8 cellular contexts compared by ENCODE assay signal in genomic region chr1:203861379-203862184, GRCh38. TPM values are rescaled to one million over a fixed set of nuclear protein-coding genes. Genes with fewer than 3 reads are reported as not detected.
DNase-seq lines count a peak whose midpoint lies in the region; ATAC-seq and TF ChIP-seq lines count a peak whose summit lies in the region.

TSS of gene SNRPE (plus strand) at chr1:203861599. CDS start at chr1:203861660, 61 bp downstream.

- CTCF ChIA-PET in RWPE1 (lab: Yijun Ruan, JAX), result interaction anchor here (0.6 to 3.7 kb wide), 22 partner anchors 10 to 553 kb away, joined by 3 to 27 read pairs (median 4); partner anchors contain the start of gene GOLT1A

- peaks cover 11% of the 10 kb centered on the region for H3K4me1 Mint-ChIP-seq in activated T-helper 17 cell treated with anti-CD3 and anti-CD28 coated beads, Interleukin-2, amount 50 U/mL, for 72 hours
- peaks cover 20 to 25% of the 10 kb centered on the region in 2 donors for H3K4me1 Mint-ChIP-seq in natural killer cell

- peak; percentile 97 for ATAC-seq in activated T-helper 17 cell treated with anti-CD3 and anti-CD28 coated beads, Interleukin-2, amount 50 U/mL, for 72 hours (replicated peaks)
- ATAC-seq in natural killer cell, result peak; percentile 98 to 100 (median 98)

- peak; percentile 97 for TF ChIP-seq CTCF in LNCaP clone FGC (IDR thresholded peaks at IDR 0.05; ENCODE audit: control insufficient read depth, extremely low read depth, insufficient read depth)
- TF ChIP-seq CTCF in RWPE1 (conservative IDR thresholded peaks at IDR 0.05; ENCODE audit: low read depth), result peak; percentile 96
- TF ChIP-seq CTCF in fibroblast of mammary gland (conservative IDR thresholded peaks at IDR 0.05; ENCODE audit: control insufficient read depth, insufficient read depth, low read depth, low read length), result peak; percentile 89
- peak; percentile 86 for TF ChIP-seq CTCF in natural killer cell (IDR thresholded peaks at IDR 0.05)

- H3K4me3 ChIP-seq in LNCaP clone FGC (ENCODE audit: low read depth, low read length) (peak within 1 kb of the TSS; percentile 97), fibroblast of mammary gland (ENCODE audit: control insufficient read depth, low read depth, low read length) (peak within 1 kb of the TSS; percentile 88)

- H3K27ac Mint-ChIP-seq in activated T-helper 17 cell treated with anti-CD3 and anti-CD28 coated beads, Interleukin-2, amount 50 U/mL, for 72 hours, result peak within 1 kb of the TSS; percentile 100
- peak within 1 kb of the TSS; percentile 96 to 100 for H3K27ac Mint-ChIP-seq in natural killer cell

- peak within 1 kb of the TSS; percentile 99 for H3K27ac ChIP-seq in RWPE1

- H3K27me3 Mint-ChIP-seq in activated T-helper 17 cell treated with anti-CD3 and anti-CD28 coated beads, Interleukin-2, amount 50 U/mL, for 72 hours, result no peaks in the 10 kb centered on the region
- H3K27me3 Mint-ChIP-seq in natural killer cell (ENCODE audit: low read depth in 2 of 2), result no peaks in the 10 kb centered on the region

- intact Hi-C loops in natural killer cell (cut with micrococcal nuclease), result loop anchor here (1.0 kb wide), 4 partner anchors 66 to 502 kb away; partner anchors contain the start of genes ZBED6 and ZC3H11A

- POLR2A ChIA-PET in RWPE1 (lab: Yijun Ruan, JAX; ENCODE audit: low non-redundant PET), result interaction anchor here (0.6 kb wide), 1 partner anchor 500 kb away, joined by 3 read pairs; no protein-coding TSS in a partner anchor

- H3K36me3 Mint-ChIP-seq in activated T-helper 17 cell treated with anti-CD3 and anti-CD28 coated beads, Interleukin-2, amount 50 U/mL, for 72 hours (ENCODE audit: low read depth), result peaks cover 59% of the 10 kb centered on the region
- no peaks in the 10 kb centered on the region for H3K36me3 Mint-ChIP-seq in natural killer cell

- DNase-seq in ELR (ENCODE audit: low read depth), result peak; percentile 99
- DNase-seq in H4 (ENCODE audit: low spot score), result peak; percentile 98
- peak; percentile 95 for DNase-seq in LNCaP clone FGC (ENCODE audit: low read depth)
- peak; percentile 98 for DNase-seq in RWPE1 (ENCODE audit: low spot score)
- DNase-seq in fibroblast of mammary gland (ENCODE audit: low read depth), result peak; percentile 98
- DNase-seq in natural killer cell, result peak; percentile 96
- peak; percentile 94 for DNase-seq in stimulated activated naive CD4-positive, alpha-beta T cell treated with Interleukin-2 at 50 U/mL for 16 hours (lab: John Stamatoyannopoulos, UW)

- H3K4me3 Mint-ChIP-seq in activated T-helper 17 cell treated with anti-CD3 and anti-CD28 coated beads, Interleukin-2, amount 50 U/mL, for 72 hours, result peak within 1 kb of the TSS; percentile 100
- H3K4me3 Mint-ChIP-seq in natural killer cell, result peak within 1 kb of the TSS; percentile 100

- no peaks in the 10 kb centered on the region for H3K9me3 Mint-ChIP-seq in activated T-helper 17 cell treated with anti-CD3 and anti-CD28 coated beads, Interleukin-2, amount 50 U/mL, for 72 hours
- no peaks in the 10 kb centered on the region for H3K9me3 Mint-ChIP-seq in natural killer cell

RNA-seq across cellular contexts. Expression of gene SNRPE, which starts in this region (rescaled TPM):
- total RNA-seq in H4 (2014; rRNA removed; shearing (Covaris generic)), result 224 and 227 TPM in 2 replicates
- total RNA-seq in activated T-helper 17 cell treated with anti-CD3 and anti-CD28 coated beads, Interleukin-2, amount 50 U/mL, for 72 hours, result 100 to 1,000 TPM; 168 to 275 TPM
- total RNA-seq in natural killer cell, result 10 to 100 TPM; 48.6 to 57.9 (median 54.4) TPM

Comparison
In these comparisons a context has a peak if more than half of its experiments do, and no peak if none do; other contexts are left out.
1. Peak in every context shown above with its lines: DNase-seq, ATAC-seq, H3K4me3 ChIP-seq and H3K27ac ChIP-seq.